8 cellular contexts compared by ENCODE assay signal in the genomic region with DNA sequence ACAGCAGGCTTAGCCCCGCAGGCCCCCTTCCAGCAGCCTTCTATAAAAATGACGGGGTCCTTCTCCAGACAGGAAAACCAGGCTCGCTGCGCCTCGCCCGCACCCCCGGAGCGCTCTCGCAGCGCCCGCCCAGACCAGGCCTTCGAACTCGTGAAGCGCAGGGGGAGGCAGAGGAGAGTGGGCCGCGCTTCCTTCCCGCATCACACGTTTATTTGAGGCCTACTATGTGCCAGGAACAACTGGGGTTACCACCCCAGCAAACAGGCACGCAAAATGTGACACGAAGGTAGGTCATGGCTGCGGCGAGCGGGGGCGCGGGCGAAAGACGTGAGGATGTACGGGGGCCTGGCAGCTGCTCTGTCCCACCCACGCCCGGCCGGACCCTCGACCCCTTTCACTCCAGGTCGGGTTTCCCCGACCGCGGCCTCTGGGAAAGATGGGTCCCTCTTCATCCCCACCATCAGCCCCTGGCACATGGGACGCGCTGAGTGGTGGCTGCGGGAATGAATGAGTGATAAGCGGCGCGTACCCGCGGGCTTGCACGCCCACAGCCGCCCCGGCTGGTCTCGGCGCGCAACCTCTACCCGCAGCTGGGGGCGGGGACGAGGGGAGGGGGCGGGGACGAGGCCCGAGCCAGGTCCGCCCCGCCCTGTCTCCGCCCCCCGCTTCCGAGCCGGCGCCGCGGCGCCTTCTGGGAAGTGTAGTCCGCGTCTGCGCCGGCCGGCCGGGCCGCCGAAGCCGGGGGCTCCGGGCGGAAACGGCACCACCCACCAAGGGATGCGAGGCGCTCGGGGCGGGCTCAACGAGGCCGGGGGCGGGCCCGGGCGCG.
A peak's percentile ranks its signal among the peaks of the same experiment; 100 is the strongest.
DNase-seq lines count a peak whose midpoint lies in the region; ATAC-seq lines count a peak whose summit lies in the region.

No MANE protein-coding gene starts in this region.

- peaks cover 15% of the 10 kb centered on the region for H3K4me1 Mint-ChIP-seq in memory B cell

- H3K27ac Mint-ChIP-seq in memory B cell = no peak overlapping the region

- peak; percentile 40 for DNase-seq in NCI-H82 treated with DMSO at 0.1 percent for 48 hours (lab: John Stamatoyannopoulos, UW; ENCODE audit: unreplicated experiment)
- DNase-seq in activated CD8-positive, alpha-beta memory T cell treated with anti-CD3 and anti-CD28 coated beads for 4 hours (ENCODE audit: low read depth in 2 of 2) = peak; percentile 91 to 92
- DNase-seq in effector memory CD4-positive, alpha-beta T cell = peak; percentile 85 to 92 (median 90)
- DNase-seq in memory B cell (ENCODE audit: low spot score in 2 of 2) = peak; percentile 70 to 82
- peak; percentile 94 to 96 (median 95) for DNase-seq in stimulated activated CD4-positive, alpha-beta T cell treated with anti-CD3 and anti-CD28 coated beads, TNF-alpha, amount 100 ng/mL, for 4 hours (ENCODE audit: low read depth in 3 of 3)

- no peaks in the 10 kb centered on the region for H3K27me3 ChIP-seq in BLaER1 treated with 17β-estradiol and CSF1 and Interleukin-3, amounts not matched to agents 10 nM and 100 nM
- H3K27me3 ChIP-seq in effector memory CD4-positive, alpha-beta T cell (replicated peaks; ENCODE audit: control insufficient read depth, insufficient read depth, low read length, poor library complexity, severe bottlenecking) = no peaks in the 10 kb centered on the region

- H3K4me3 ChIP-seq in BLaER1 treated with 17β-estradiol and CSF1 and Interleukin-3, amounts not matched to agents 10 nM and 100 nM = peak overlapping the region; percentile 78 to 89 (median 84)
- peak overlapping the region; percentile 66 for H3K4me3 ChIP-seq in effector memory CD4-positive, alpha-beta T cell (ENCODE audit: insufficient read depth, low read depth, low read length, poor library complexity, severe bottlenecking)

- peak overlapping the region; percentile 79 to 93 (median 85); a peak in 21 of 22 replicates for H3K9ac ChIP-seq in BLaER1 treated with 17β-estradiol and CSF1 and Interleukin-3, amounts not matched to agents 10 nM and 100 nM

- peaks cover 35 to 47% (median 43%) of the 10 kb centered on the region in 11 experiments for H3K9me3 ChIP-seq in BLaER1 treated with 17β-estradiol and CSF1 and Interleukin-3, amounts not matched to agents 10 nM and 100 nM (replicated peaks in 1 of 11)
- H3K9me3 ChIP-seq in effector memory CD4-positive, alpha-beta T cell (ENCODE audit: control insufficient read depth, low read length) = no peaks in the 10 kb centered on the region

- H3K36me3 ChIP-seq in BLaER1 treated with 17β-estradiol and CSF1 and Interleukin-3, amounts not matched to agents 10 nM and 100 nM = peaks cover 0 to 14% (median 4%) of the 10 kb centered on the region in 11 experiments; a peak in 11 of 22 replicates
- H3K36me3 ChIP-seq in effector memory CD4-positive, alpha-beta T cell (ENCODE audit: control insufficient read depth, insufficient read depth, low read length) = peaks cover 3% of the 10 kb centered on the region

- H3K27me3 Mint-ChIP-seq in memory B cell = no peaks in the 10 kb centered on the region

- H3K36me3 Mint-ChIP-seq in memory B cell = peaks cover 4% of the 10 kb centered on the region

- peak overlapping the region in 10 of 11 experiments; percentile 39 to 81 (median 64); a peak in 17 of 22 replicates for H3K27ac ChIP-seq in BLaER1 treated with 17β-estradiol and CSF1 and Interleukin-3, amounts not matched to agents 10 nM and 100 nM
- no peak overlapping the region for H3K27ac ChIP-seq in effector memory CD4-positive, alpha-beta T cell (ENCODE audit: insufficient read depth, low read length, poor library complexity, severe bottlenecking)

- ATAC-seq in GM19372 (IDR thresholded peaks at IDR 0.05; ENCODE audit: low read depth, unreplicated experiment) (peak; percentile 96), HG03520 (IDR thresholded peaks at IDR 0.05; ENCODE audit: unreplicated experiment) (peak; percentile 90), memory B cell (ENCODE audit: low read depth) (peak; percentile 90)

- H3K4me1 ChIP-seq in BLaER1 treated with 17β-estradiol and CSF1 and Interleukin-3, amounts not matched to agents 10 nM and 100 nM = peaks cover 23 to 41% (median 34%) of the 10 kb centered on the region in 10 experiments
- H3K4me1 ChIP-seq in effector memory CD4-positive, alpha-beta T cell (ENCODE audit: control insufficient read depth, insufficient read depth, low read length, poor library complexity, severe bottlenecking) = peaks cover 16% of the 10 kb centered on the region

- H3K4me3 Mint-ChIP-seq in memory B cell = peak overlapping the region; percentile 84

- peaks cover 9% of the 10 kb centered on the region for H3K9me3 Mint-ChIP-seq in memory B cell

- peak overlapping the region; percentile 73 to 97 (median 85) for H3K4me2 ChIP-seq in BLaER1 treated with 17β-estradiol and CSF1 and Interleukin-3, amounts not matched to agents 10 nM and 100 nM

- H4K20me1 ChIP-seq in BLaER1 treated with 17β-estradiol and CSF1 and Interleukin-3, amounts not matched to agents 10 nM and 100 nM = peaks cover 0 to 37% (median 24%) of the 10 kb centered on the region in 11 experiments; a peak in 16 of 22 replicates

Comparison
In these comparisons a context has a peak if more than half of its experiments do, and no peak if none do; other contexts are left out.
1. DNase-seq: peak in every context shown above with its lines; median percentile 95 in stimulated activated CD4-positive, alpha-beta T cell treated with anti-CD3 and anti-CD28 coated beads, TNF-alpha, amount 100 ng/mL, for 4 hours; 92 in activated CD8-positive, alpha-beta memory T cell treated with anti-CD3 and anti-CD28 coated beads for 4 hours; 90 in effector memory CD4-positive, alpha-beta T cell; 76 in memory B cell; 40 in NCI-H82 treated with DMSO at 0.1 percent for 48 hours.